Comparison of ENCODE assay signal across 9 cellular contexts in genomic region chr16:68235105-68235881, GRCh38. TPM values are rescaled to one million over a fixed set of nuclear protein-coding genes. Genes with fewer than 3 reads are reported as not detected.
DNase-seq lines count a peak whose midpoint lies in the region; ATAC-seq and TF ChIP-seq lines count a peak whose summit lies in the region.
"Had no signal": no experiment of that assay in that cellular context is flagged by ENCODE, and none has a peak within 500 bp of the region (broad histone marks: within the 10 kb centered on the region; RNA-seq: fewer than 3 reads in every experiment).

No MANE protein-coding gene starts in this region.

- H3K27ac Mint-ChIP-seq in CD8-positive, alpha-beta T cell, result no peak overlapping the region
- peak overlapping the region; percentile 17 to 59 for H3K27ac Mint-ChIP-seq in effector memory CD8-positive, alpha-beta T cell
- peak overlapping the region in 1 of 3 experiments; percentile 82 for H3K27ac Mint-ChIP-seq in nephron

- TF ChIP-seq CTCF in CD8-positive, alpha-beta T cell (IDR thresholded peaks at IDR 0.05), result no peak
- no peak for TF ChIP-seq CTCF in nephron (IDR thresholded peaks at IDR 0.05; ENCODE audit: unreplicated experiment in 3 of 3)
- no peak for TF ChIP-seq CTCF in omental fat pad (IDR thresholded peaks at IDR 0.05)

- H3K4me3 Mint-ChIP-seq in CD8-positive, alpha-beta T cell, result peak overlapping the region; percentile 49
- H3K4me3 Mint-ChIP-seq in effector memory CD8-positive, alpha-beta T cell, result peak overlapping the region; percentile 37 to 48
- H3K4me3 Mint-ChIP-seq in nephron, result peak overlapping the region; percentile 70 to 74 (median 73)

- H3K9me3 ChIP-seq in CD8-positive, alpha-beta T cell (ENCODE audit: low read length), result no peaks in the 10 kb centered on the region

- no peaks in the 10 kb centered on the region for H3K27me3 Mint-ChIP-seq in CD8-positive, alpha-beta T cell (ENCODE audit: low read depth)
- H3K27me3 Mint-ChIP-seq in effector memory CD8-positive, alpha-beta T cell, result no peaks in the 10 kb centered on the region
- peaks cover 48% of the 10 kb centered on the region for H3K27me3 Mint-ChIP-seq in nephron (ENCODE audit: low read depth)

- peaks cover 32% of the 10 kb centered on the region for H3K4me1 Mint-ChIP-seq in CD8-positive, alpha-beta T cell (ENCODE audit: low read depth)
- H3K4me1 Mint-ChIP-seq in effector memory CD8-positive, alpha-beta T cell (ENCODE audit: low read depth in 2 of 2), result peaks cover 27% of the 10 kb centered on the region in 2 donors
- H3K4me1 Mint-ChIP-seq in nephron, result peaks cover 16% of the 10 kb centered on the region

- no peak overlapping the region for H3K27ac ChIP-seq in CD8-positive, alpha-beta T cell (ENCODE audit: low read depth, low read length)

- H3K27me3 ChIP-seq in CD8-positive, alpha-beta T cell (ENCODE audit: insufficient read depth, low read length), result no peaks in the 10 kb centered on the region

- peaks cover 32% of the 10 kb centered on the region for H3K4me1 ChIP-seq in CD8-positive, alpha-beta T cell (ENCODE audit: insufficient read depth, low read length)

- ATAC-seq in CD8-positive, alpha-beta T cell, result no peak
- no peak for ATAC-seq in effector memory CD8-positive, alpha-beta T cell (replicated peaks)
- no peak for ATAC-seq in omental fat pad (ENCODE audit: low FRiP score)

- DNase-seq in CD8-positive, alpha-beta T cell, result peak in 1 of 7 experiments; percentile 36
- DNase-seq in NCI-H146 treated with DMSO at 0.1 percent for 48 hours (lab: John Stamatoyannopoulos, UW; ENCODE audit: unreplicated experiment) (peak; percentile 9), Kasumi-1 (lab: John Stamatoyannopoulos, UW) (no peak), A172 (ENCODE audit: low spot score) (no peak), cerebellum (ENCODE audit: low spot score) (no peak), omental fat pad (ENCODE audit: low spot score) (no peak)
- DNase-seq in effector memory CD8-positive, alpha-beta T cell, result no peak
- DNase-seq: foreskin fibroblast had no signal

- H3K36me3 ChIP-seq in CD8-positive, alpha-beta T cell (ENCODE audit: insufficient read depth, low read length), result no peaks in the 10 kb centered on the region

- CTCF ChIA-PET in CD8-positive, alpha-beta T cell (lab: Charles Lee), result interaction anchor here (0.7 to 1.5 kb wide), 3 partner anchors 11 to 243 kb away, joined by 3 to 4 read pairs (median 3); no protein-coding TSS in a partner anchor

- H3K4me3 ChIP-seq in CD8-positive, alpha-beta T cell (ENCODE audit: low read depth, low read length), result no peak overlapping the region

- POLR2A ChIA-PET in CD8-positive, alpha-beta T cell (lab: Charles Lee), result interaction anchor here (1.0 to 1.7 kb wide), 2 partner anchors 96 to 121 kb away, joined by 3 to 4 read pairs; no protein-coding TSS in a partner anchor

- intact Hi-C loops in CD8-positive, alpha-beta T cell (cut with DNase I, micrococcal nuclease), result loop anchor here in 1 of 2 experiments (10.0 kb wide), 1 partner anchor 570 kb away; the partner anchor contains the start of genes ACD, C16orf86, ENKD1 and PARD6A

- no peaks in the 10 kb centered on the region for H3K9me3 Mint-ChIP-seq in CD8-positive, alpha-beta T cell
- no peaks in the 10 kb centered on the region for H3K9me3 Mint-ChIP-seq in effector memory CD8-positive, alpha-beta T cell
- H3K9me3 Mint-ChIP-seq in nephron, result no peaks in the 10 kb centered on the region

- peaks cover 8% of the 10 kb centered on the region for H3K36me3 Mint-ChIP-seq in CD8-positive, alpha-beta T cell
- peaks cover 46% of the 10 kb centered on the region for H3K36me3 Mint-ChIP-seq in effector memory CD8-positive, alpha-beta T cell (ENCODE audit: insufficient read depth)
- no peaks in the 10 kb centered on the region for H3K36me3 Mint-ChIP-seq in nephron (ENCODE audit: low read depth)

RNA-seq across cellular contexts. Expression of gene ESRP2, which starts 0.6 kb away (rescaled TPM):
- total RNA-seq in CD8-positive, alpha-beta T cell, result not detected
- total RNA-seq in A172 (2014; rRNA removed; shearing (Covaris generic)), result 0.45 TPM in 1 of 2 replicates, not detected in the other
- not detected for total RNA-seq in cerebellum
- total RNA-seq in omental fat pad, result 1 to 10 TPM in 3 of 4 donors, not detected in 1; 1.9 to 6.5 (median 4.2) TPM

RNA-seq across cellular contexts. Expression of gene PLA2G15, which starts 9.9 kb away (rescaled TPM):
- total RNA-seq in CD8-positive, alpha-beta T cell, result 1 to 10 TPM; 5.1 to 6.0 TPM
- 27.7 and 35.1 TPM in 2 replicates for total RNA-seq in A172 (2014; rRNA removed; shearing (Covaris generic))
- total RNA-seq in cerebellum (13.2 TPM), omental fat pad (10 to 100 TPM; 24.0 to 42.9 (median 31.1) TPM)

RNA-seq across cellular contexts. Expression of gene SLC7A6, which starts 29.0 kb away (rescaled TPM):
- total RNA-seq in CD8-positive, alpha-beta T cell, result 100 to 1,000 TPM; 115 to 119 TPM
- 8.0 and 16.4 TPM in 2 replicates for total RNA-seq in A172 (2014; rRNA removed; shearing (Covaris generic))
- total RNA-seq in cerebellum, result 26.7 TPM
- total RNA-seq in omental fat pad, result 100 to 1,000 TPM; 129 to 181 (median 147) TPM
